2 cellular contexts compared by ENCODE assay signal in the genomic region with DNA sequence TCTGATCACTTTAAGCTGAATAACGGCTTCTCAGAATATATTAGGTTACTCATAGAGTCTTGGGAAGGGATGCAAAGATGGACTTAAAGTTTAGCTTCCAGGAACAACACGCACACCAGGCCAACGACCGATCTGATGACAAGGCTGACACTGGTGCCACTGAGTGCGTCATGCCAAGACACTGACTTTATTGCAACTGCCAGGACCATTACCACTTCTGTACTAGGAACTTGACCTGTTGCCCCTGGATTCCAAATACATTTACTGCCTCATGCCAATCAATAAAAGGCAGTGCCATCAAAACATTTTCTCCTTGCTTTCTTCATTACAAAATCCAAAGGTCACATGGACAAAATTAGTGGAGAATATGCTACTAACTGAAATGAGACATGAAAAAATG.
TF ChIP-seq lines count a peak whose summit lies in the region.

No MANE protein-coding gene starts in this region.

TF ChIP-seq in SK-N-SH, 30 proteins besides CTCF, POLR2A, EP300 and RAD21 (continued from another document):
- TF ChIP-seq TEAD4 (IDR thresholded peaks at IDR 0.05; ENCODE audit: borderline replicate concordance, insufficient read depth) (no peak), RCOR1 (IDR thresholded peaks at IDR 0.05; ENCODE audit: low read length) (no peak), RXRA (IDR thresholded peaks at IDR 0.05; ENCODE audit: borderline replicate concordance, low read depth) (no peak), FOXM1 (IDR thresholded peaks at IDR 0.05; ENCODE audit: low read depth) (no peak), FOXJ3 (CRISPR knock-in tag; IDR thresholded peaks at IDR 0.05) (no peak), GATA2 (CRISPR knock-in tag; IDR thresholded peaks at IDR 0.05) (no peak), ELF1 (IDR thresholded peaks at IDR 0.05) (no peak), CHD2 (IDR thresholded peaks at IDR 0.05; ENCODE audit: low read length, partially characterized antibody) (no peak)
- TF ChIP-seq, protein P1, sequence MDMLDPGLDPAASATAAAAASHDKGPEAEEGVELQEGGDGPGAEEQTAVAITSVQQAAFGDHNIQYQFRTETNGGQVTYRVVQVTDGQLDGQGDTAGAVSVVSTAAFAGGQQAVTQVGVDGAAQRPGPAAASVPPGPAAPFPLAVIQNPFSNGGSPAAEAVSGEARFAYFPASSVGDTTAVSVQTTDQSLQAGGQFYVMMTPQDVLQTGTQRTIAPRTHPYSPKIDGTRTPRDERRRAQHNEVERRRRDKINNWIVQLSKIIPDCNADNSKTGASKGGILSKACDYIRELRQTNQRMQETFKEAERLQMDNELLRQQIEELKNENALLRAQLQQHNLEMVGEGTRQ (IDR thresholded peaks at IDR 0.05; ENCODE audit: borderline replicate concordance, low read depth, low read length), result no peak
- TF ChIP-seq, protein P2, sequence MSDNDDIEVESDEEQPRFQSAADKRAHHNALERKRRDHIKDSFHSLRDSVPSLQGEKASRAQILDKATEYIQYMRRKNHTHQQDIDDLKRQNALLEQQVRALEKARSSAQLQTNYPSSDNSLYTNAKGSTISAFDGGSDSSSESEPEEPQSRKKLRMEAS (IDR thresholded peaks at IDR 0.05; ENCODE audit: low read depth), result no peak

TF ChIP-seq in SK-N-SH treated with all-trans-retinoic acid at 6 μM for 48 hours, 23 proteins besides CTCF, POLR2A, EP300 and RAD21 (continued from another document):
- TF ChIP-seq, protein P3, sequence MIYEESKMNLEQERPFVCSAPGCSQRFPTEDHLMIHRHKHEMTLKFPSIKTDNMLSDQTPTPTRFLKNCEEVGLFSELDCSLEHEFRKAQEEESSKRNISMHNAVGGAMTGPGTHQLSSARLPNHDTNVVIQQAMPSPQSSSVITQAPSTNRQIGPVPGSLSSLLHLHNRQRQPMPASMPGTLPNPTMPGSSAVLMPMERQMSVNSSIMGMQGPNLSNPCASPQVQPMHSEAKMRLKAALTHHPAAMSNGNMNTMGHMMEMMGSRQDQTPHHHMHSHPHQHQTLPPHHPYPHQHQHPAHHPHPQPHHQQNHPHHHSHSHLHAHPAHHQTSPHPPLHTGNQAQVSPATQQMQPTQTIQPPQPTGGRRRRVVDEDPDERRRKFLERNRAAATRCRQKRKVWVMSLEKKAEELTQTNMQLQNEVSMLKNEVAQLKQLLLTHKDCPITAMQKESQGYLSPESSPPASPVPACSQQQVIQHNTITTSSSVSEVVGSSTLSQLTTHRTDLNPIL (CRISPR knock-in tag; IDR thresholded peaks at IDR 0.05; ENCODE audit: low read depth), result no peak
- TF ChIP-seq, protein P4, sequence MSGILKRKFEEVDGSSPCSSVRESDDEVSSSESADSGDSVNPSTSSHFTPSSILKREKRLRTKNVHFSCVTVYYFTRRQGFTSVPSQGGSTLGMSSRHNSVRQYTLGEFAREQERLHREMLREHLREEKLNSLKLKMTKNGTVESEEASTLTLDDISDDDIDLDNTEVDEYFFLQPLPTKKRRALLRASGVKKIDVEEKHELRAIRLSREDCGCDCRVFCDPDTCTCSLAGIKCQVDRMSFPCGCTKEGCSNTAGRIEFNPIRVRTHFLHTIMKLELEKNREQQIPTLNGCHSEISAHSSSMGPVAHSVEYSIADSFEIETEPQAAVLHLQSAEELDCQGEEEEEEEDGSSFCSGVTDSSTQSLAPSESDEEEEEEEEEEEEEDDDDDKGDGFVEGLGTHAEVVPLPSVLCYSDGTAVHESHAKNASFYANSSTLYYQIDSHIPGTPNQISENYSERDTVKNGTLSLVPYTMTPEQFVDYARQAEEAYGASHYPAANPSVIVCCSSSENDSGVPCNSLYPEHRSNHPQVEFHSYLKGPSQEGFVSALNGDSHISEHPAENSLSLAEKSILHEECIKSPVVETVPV (CRISPR knock-in tag; IDR thresholded peaks at IDR 0.05), result no peak
- no peak for TF ChIP-seq ZNF565 (CRISPR knock-in tag; conservative IDR thresholded peaks at IDR 0.05; ENCODE audit: low read depth)
- no peak for TF ChIP-seq PPARA (CRISPR knock-in tag; IDR thresholded peaks at IDR 0.05; ENCODE audit: borderline replicate concordance)
- TF ChIP-seq ZNF8 (CRISPR knock-in tag; IDR thresholded peaks at IDR 0.05), result no peak
- no peak for TF ChIP-seq OSR1 (CRISPR knock-in tag; IDR thresholded peaks at IDR 0.05)
- TF ChIP-seq, protein P5, sequence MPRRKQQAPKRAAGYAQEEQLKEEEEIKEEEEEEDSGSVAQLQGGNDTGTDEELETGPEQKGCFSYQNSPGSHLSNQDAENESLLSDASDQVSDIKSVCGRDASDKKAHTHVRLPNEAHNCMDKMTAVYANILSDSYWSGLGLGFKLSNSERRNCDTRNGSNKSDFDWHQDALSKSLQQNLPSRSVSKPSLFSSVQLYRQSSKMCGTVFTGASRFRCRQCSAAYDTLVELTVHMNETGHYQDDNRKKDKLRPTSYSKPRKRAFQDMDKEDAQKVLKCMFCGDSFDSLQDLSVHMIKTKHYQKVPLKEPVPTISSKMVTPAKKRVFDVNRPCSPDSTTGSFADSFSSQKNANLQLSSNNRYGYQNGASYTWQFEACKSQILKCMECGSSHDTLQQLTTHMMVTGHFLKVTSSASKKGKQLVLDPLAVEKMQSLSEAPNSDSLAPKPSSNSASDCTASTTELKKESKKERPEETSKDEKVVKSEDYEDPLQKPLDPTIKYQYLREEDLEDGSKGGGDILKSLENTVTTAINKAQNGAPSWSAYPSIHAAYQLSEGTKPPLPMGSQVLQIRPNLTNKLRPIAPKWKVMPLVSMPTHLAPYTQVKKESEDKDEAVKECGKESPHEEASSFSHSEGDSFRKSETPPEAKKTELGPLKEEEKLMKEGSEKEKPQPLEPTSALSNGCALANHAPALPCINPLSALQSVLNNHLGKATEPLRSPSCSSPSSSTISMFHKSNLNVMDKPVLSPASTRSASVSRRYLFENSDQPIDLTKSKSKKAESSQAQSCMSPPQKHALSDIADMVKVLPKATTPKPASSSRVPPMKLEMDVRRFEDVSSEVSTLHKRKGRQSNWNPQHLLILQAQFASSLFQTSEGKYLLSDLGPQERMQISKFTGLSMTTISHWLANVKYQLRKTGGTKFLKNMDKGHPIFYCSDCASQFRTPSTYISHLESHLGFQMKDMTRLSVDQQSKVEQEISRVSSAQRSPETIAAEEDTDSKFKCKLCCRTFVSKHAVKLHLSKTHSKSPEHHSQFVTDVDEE (CRISPR knock-in tag; IDR thresholded peaks at IDR 0.05), result no peak
- no peak for TF ChIP-seq ZFP30 (CRISPR knock-in tag; IDR thresholded peaks at IDR 0.05)
- TF ChIP-seq BACH2 (CRISPR knock-in tag; IDR thresholded peaks at IDR 0.05; ENCODE audit: borderline replicate concordance), result no peak
- TF ChIP-seq ZFP3 (CRISPR knock-in tag; IDR thresholded peaks at IDR 0.05), result no peak
- no peak for TF ChIP-seq TCF4 (CRISPR knock-in tag; IDR thresholded peaks at IDR 0.05; ENCODE audit: borderline replicate concordance)
- TF ChIP-seq ZC3H10 (CRISPR knock-in tag; IDR thresholded peaks at IDR 0.05), result no peak
- TF ChIP-seq CSDC2 (CRISPR knock-in tag; IDR thresholded peaks at IDR 0.05), result no peak
- no peak for TF ChIP-seq ARNTL (CRISPR knock-in tag; IDR thresholded peaks at IDR 0.05; ENCODE audit: borderline replicate concordance, low read depth)
- TF ChIP-seq ISL1 (CRISPR knock-in tag; IDR thresholded peaks at IDR 0.05), result no peak
